27 cellular contexts compared by ENCODE assay signal in genomic region chr2:162312853-162313252, GRCh38.
"Had no signal": no experiment of that assay in that cellular context is flagged by ENCODE, and none has a peak within 500 bp of the region (broad histone marks: within the 10 kb centered on the region; RNA-seq: fewer than 3 reads in every experiment).

No MANE protein-coding gene starts in this region.

- DNase-seq: islet precursor cell; left ventricle myocardium inferior; midbrain; naive thymus-derived CD8-positive, alpha-beta T cell; nucleus accumbens; pancreas; posterior cingulate gyrus; retina; right cardiac atrium; sigmoid colon; small intestine; stimulated activated CD4-positive, alpha-beta T cell treated with anti-CD3 and anti-CD28 coated beads, Interleukin-1b, Interleukin-23, amount 100 ng/mL, for 48 hours; stimulated activated CD4-positive, alpha-beta T cell treated with anti-CD3 and anti-CD28 coated beads, Interleukin-2, amount 100 ng/mL, for 48 hours; stimulated activated CD4-positive, alpha-beta T cell treated with anti-CD3 and anti-CD28 coated beads, Interleukin-4, amount 100 ng/mL, for 4 hours; stimulated activated CD8-positive, alpha-beta memory T cell treated with anti-CD3 and anti-CD28 coated beads, Interleukin-4, amount 100 ng/mL, for 48 hours; stimulated activated naive CD4-positive, alpha-beta T cell treated with Interleukin-2 at 50 U/mL for 16 hours; stimulated activated naive CD8-positive, alpha-beta T cell treated with anti-CD3 and anti-CD28 coated beads, Interleukin-15, amount 100 ng/mL, for 72 hours; substantia nigra; uterus had no signal

- H3K4me3 Mint-ChIP-seq: nephron; neural crest cell; stimulated activated memory B cell treated with anti-CD40 and anti-IgM and Interleukin-4, amounts not matched to agents 10 μg/mL and 1 μg/mL and 100 μg/mL, for 72 hours; type B pancreatic cell had no signal

- H3K9me3 Mint-ChIP-seq: nephron; stimulated activated memory B cell treated with anti-CD40 and anti-IgM and Interleukin-4, amounts not matched to agents 10 μg/mL and 1 μg/mL and 100 μg/mL, for 72 hours; type B pancreatic cell had no signal

- H3K27ac Mint-ChIP-seq: nephron, type B pancreatic cell had no signal

- H3K27me3 Mint-ChIP-seq: naive thymus-derived CD8-positive, alpha-beta T cell; stimulated activated memory B cell treated with anti-CD40 and anti-IgM and Interleukin-4, amounts not matched to agents 10 μg/mL and 1 μg/mL and 100 μg/mL, for 72 hours; stimulated activated naive CD8-positive, alpha-beta T cell treated with anti-CD3 and anti-CD28 coated beads, Interleukin-15, amount 100 ng/mL, for 72 hours; type B pancreatic cell had no signal

- H3K27ac ChIP-seq: left ventricle myocardium inferior, pancreas, prostate gland, sigmoid colon, tibial nerve, uterus had no signal

- H3K4me3 ChIP-seq: left ventricle myocardium inferior, lung, mucosa of descending colon, pancreas, prostate gland, sigmoid colon, tibial nerve, uterus had no signal

- ATAC-seq: mucosa of descending colon; naive thymus-derived CD8-positive, alpha-beta T cell; pancreas; right cardiac atrium; stimulated activated memory B cell treated with anti-CD40 and anti-IgM and Interleukin-4, amounts not matched to agents 10 μg/mL and 1 μg/mL and 100 μg/mL, for 72 hours; stimulated activated naive CD8-positive, alpha-beta T cell treated with anti-CD3 and anti-CD28 coated beads, Interleukin-15, amount 100 ng/mL, for 72 hours had no signal

- H3K4me1 Mint-ChIP-seq: nephron, neural crest cell had no signal
